Comparison of ENCODE assay signal across 1 cellular context in the genomic region with DNA sequence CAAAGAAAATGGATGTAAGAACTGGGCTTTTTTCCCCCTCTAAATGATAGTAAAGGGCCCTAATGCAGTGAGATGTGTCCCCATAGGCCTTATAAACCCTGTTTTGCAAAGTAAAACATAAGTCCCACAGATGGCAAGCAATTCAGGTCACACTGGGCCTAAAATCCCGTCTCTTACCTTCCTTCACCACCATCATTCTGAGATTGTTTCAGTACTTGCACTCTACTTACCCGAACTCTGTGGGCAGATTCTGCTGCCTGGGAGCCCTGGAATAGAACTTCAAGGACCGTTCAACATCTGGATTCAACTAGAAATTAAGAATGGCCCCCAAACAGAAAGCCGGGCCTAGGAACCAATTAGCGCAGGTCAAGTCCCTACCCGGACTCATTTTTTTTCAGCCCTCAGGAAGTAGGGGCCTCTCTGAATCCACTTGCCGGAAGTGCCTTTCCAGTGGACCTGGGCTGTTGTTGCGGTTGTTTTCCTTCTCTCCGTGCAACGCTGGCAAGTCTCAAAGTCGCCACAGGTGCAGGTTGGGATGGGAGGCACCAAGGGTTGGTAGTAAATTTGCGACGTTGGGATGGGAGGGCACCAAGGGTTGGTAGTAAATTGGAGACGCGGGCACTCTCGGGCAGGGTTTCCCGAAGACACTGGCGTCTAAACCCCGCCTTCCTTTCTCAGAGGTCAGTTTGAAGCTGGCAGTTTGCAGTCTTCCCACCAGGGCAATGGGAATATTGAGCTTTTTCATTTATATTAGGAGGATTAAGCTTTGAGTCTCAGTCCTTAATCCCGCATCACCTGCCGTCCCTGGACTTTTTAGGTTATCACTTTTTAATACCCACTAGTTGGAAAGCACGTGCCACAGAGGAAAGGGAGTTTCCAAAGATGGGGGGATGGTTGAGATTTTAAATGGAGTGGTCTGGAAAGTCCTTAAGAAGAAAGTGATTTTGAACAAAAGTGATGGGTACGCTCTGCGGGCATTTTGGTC.
TF ChIP-seq lines count a peak whose summit lies in the region.

A gene with protein sequence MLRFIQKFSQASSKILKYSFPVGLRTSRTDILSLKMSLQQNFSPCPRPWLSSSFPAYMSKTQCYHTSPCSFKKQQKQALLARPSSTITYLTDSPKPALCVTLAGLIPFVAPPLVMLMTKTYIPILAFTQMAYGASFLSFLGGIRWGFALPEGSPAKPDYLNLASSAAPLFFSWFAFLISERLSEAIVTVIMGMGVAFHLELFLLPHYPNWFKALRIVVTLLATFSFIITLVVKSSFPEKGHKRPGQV (plus strand): TSS at position 429 of the 985 bp plus-strand sequence. CDS start 2,888 bp downstream, outside the sequence.

TF ChIP-seq in HepG2, 621 proteins besides CTCF, POLR2A, EP300 and RAD21 (continued from another document and continues in another):
- TF ChIP-seq, protein P1, sequence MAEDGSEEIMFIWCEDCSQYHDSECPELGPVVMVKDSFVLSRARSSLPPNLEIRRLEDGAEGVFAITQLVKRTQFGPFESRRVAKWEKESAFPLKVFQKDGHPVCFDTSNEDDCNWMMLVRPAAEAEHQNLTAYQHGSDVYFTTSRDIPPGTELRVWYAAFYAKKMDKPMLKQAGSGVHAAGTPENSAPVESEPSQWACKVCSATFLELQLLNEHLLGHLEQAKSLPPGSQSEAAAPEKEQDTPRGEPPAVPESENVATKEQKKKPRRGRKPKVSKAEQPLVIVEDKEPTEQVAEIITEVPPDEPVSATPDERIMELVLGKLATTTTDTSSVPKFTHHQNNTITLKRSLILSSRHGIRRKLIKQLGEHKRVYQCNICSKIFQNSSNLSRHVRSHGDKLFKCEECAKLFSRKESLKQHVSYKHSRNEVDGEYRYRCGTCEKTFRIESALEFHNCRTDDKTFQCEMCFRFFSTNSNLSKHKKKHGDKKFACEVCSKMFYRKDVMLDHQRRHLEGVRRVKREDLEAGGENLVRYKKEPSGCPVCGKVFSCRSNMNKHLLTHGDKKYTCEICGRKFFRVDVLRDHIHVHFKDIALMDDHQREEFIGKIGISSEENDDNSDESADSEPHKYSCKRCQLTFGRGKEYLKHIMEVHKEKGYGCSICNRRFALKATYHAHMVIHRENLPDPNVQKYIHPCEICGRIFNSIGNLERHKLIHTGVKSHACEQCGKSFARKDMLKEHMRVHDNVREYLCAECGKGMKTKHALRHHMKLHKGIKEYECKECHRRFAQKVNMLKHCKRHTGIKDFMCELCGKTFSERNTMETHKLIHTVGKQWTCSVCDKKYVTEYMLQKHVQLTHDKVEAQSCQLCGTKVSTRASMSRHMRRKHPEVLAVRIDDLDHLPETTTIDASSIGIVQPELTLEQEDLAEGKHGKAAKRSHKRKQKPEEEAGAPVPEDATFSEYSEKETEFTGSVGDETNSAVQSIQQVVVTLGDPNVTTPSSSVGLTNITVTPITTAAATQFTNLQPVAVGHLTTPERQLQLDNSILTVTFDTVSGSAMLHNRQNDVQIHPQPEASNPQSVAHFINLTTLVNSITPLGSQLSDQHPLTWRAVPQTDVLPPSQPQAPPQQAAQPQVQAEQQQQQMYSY (CRISPR knock-in tag; IDR thresholded peaks at IDR 0.05), result 0 out of 2 replicates have a peak, but pooled peaks have one; percentile 34
- TF ChIP-seq ZSCAN30 (CRISPR knock-in tag; IDR thresholded peaks at IDR 0.05), result no peak
- TF ChIP-seq, protein P2, sequence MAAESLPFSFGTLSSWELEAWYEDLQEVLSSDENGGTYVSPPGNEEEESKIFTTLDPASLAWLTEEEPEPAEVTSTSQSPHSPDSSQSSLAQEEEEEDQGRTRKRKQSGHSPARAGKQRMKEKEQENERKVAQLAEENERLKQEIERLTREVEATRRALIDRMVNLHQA (CRISPR knock-in tag; IDR thresholded peaks at IDR 0.05), result no peak
- TF ChIP-seq TEAD2 (CRISPR knock-in tag; IDR thresholded peaks at IDR 0.05), result no peak
- TF ChIP-seq, protein P3, sequence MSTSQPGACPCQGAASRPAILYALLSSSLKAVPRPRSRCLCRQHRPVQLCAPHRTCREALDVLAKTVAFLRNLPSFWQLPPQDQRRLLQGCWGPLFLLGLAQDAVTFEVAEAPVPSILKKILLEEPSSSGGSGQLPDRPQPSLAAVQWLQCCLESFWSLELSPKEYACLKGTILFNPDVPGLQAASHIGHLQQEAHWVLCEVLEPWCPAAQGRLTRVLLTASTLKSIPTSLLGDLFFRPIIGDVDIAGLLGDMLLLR (CRISPR knock-in tag; IDR thresholded peaks at IDR 0.05), result peak; percentile 34; the same call in 1 of the 2 replicates
- TF ChIP-seq NFE2 (CRISPR knock-in tag; IDR thresholded peaks at IDR 0.05), result no peak
- TF ChIP-seq KAT7 (CRISPR knock-in tag; IDR thresholded peaks at IDR 0.05; ENCODE audit: borderline replicate concordance), result peak; percentile 74; the same call in 1 of the 2 replicates
- no peak for TF ChIP-seq ZNF382 (CRISPR knock-in tag; IDR thresholded peaks at IDR 0.05; ENCODE audit: borderline replicate concordance)
- no peak for TF ChIP-seq CC2D1A (CRISPR knock-in tag; IDR thresholded peaks at IDR 0.05)
- TF ChIP-seq ZNF501 (CRISPR knock-in tag; IDR thresholded peaks at IDR 0.05), result peak; percentile 73
- no peak for TF ChIP-seq MATR3 (CRISPR knock-in tag; IDR thresholded peaks at IDR 0.05)
- no peak for TF ChIP-seq TEAD3 (CRISPR knock-in tag; optimal IDR thresholded peaks at IDR 0.05; ENCODE audit: borderline replicate concordance)
- TF ChIP-seq, protein P4, sequence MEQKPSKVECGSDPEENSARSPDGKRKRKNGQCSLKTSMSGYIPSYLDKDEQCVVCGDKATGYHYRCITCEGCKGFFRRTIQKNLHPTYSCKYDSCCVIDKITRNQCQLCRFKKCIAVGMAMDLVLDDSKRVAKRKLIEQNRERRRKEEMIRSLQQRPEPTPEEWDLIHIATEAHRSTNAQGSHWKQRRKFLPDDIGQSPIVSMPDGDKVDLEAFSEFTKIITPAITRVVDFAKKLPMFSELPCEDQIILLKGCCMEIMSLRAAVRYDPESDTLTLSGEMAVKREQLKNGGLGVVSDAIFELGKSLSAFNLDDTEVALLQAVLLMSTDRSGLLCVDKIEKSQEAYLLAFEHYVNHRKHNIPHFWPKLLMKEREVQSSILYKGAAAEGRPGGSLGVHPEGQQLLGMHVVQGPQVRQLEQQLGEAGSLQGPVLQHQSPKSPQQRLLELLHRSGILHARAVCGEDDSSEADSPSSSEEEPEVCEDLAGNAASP (CRISPR knock-in tag; IDR thresholded peaks at IDR 0.05; ENCODE audit: borderline replicate concordance), result 0 out of 2 replicates have a peak, but pooled peaks have one; percentile 63
- TF ChIP-seq, protein P5, sequence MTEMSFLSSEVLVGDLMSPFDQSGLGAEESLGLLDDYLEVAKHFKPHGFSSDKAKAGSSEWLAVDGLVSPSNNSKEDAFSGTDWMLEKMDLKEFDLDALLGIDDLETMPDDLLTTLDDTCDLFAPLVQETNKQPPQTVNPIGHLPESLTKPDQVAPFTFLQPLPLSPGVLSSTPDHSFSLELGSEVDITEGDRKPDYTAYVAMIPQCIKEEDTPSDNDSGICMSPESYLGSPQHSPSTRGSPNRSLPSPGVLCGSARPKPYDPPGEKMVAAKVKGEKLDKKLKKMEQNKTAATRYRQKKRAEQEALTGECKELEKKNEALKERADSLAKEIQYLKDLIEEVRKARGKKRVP (CRISPR knock-in tag; IDR thresholded peaks at IDR 0.05), result no peak
- TF ChIP-seq, protein P6, sequence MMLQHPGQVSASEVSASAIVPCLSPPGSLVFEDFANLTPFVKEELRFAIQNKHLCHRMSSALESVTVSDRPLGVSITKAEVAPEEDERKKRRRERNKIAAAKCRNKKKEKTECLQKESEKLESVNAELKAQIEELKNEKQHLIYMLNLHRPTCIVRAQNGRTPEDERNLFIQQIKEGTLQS (CRISPR knock-in tag; IDR thresholded peaks at IDR 0.05), result no peak
- peak; percentile 49; the same call in 1 of the 2 replicates for TF ChIP-seq ZMYM3 (CRISPR knock-in tag; IDR thresholded peaks at IDR 0.05)
- no peak; the same call in 1 of the 2 replicates for TF ChIP-seq ZZZ3 (CRISPR knock-in tag; IDR thresholded peaks at IDR 0.05; ENCODE audit: borderline replicate concordance)
- TF ChIP-seq ZSCAN25 (CRISPR knock-in tag; IDR thresholded peaks at IDR 0.05), result no peak
- peak; percentile 58; the same call in 1 of the 2 replicates for TF ChIP-seq NFRKB (IDR thresholded peaks at IDR 0.05)
- TF ChIP-seq BRD4 (CRISPR knock-in tag; IDR thresholded peaks at IDR 0.05), result peak; percentile 54; the same call in 1 of the 2 replicates
- no peak for TF ChIP-seq ZFP36 (IDR thresholded peaks at IDR 0.05; ENCODE audit: borderline replicate concordance, low read depth, low read length, partially characterized antibody)
- TF ChIP-seq ZFP82 (CRISPR knock-in tag; IDR thresholded peaks at IDR 0.05; ENCODE audit: borderline replicate concordance), result peak; percentile 90
- TF ChIP-seq ZSCAN29 (CRISPR knock-in tag; conservative IDR thresholded peaks at IDR 0.05), result no peak
- TF ChIP-seq, protein P7, sequence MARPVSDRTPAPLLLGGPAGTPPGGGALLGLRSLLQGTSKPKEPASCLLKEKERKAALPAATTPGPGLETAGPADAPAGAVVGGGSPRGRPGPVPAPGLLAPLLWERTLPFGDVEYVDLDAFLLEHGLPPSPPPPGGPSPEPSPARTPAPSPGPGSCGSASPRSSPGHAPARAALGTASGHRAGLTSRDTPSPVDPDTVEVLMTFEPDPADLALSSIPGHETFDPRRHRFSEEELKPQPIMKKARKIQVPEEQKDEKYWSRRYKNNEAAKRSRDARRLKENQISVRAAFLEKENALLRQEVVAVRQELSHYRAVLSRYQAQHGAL (CRISPR knock-in tag; IDR thresholded peaks at IDR 0.05; ENCODE audit: not compliant biosample characterization), result no peak
- TF ChIP-seq, protein P8, sequence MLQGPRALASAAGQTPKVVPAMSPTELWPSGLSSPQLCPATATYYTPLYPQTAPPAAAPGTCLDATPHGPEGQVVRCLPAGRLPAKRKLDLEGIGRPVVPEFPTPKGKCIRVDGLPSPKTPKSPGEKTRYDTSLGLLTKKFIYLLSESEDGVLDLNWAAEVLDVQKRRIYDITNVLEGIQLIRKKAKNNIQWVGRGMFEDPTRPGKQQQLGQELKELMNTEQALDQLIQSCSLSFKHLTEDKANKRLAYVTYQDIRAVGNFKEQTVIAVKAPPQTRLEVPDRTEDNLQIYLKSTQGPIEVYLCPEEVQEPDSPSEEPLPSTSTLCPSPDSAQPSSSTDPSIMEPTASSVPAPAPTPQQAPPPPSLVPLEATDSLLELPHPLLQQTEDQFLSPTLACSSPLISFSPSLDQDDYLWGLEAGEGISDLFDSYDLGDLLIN (CRISPR knock-in tag; IDR thresholded peaks at IDR 0.05; ENCODE audit: borderline replicate concordance), result no peak
- TF ChIP-seq, protein P9, sequence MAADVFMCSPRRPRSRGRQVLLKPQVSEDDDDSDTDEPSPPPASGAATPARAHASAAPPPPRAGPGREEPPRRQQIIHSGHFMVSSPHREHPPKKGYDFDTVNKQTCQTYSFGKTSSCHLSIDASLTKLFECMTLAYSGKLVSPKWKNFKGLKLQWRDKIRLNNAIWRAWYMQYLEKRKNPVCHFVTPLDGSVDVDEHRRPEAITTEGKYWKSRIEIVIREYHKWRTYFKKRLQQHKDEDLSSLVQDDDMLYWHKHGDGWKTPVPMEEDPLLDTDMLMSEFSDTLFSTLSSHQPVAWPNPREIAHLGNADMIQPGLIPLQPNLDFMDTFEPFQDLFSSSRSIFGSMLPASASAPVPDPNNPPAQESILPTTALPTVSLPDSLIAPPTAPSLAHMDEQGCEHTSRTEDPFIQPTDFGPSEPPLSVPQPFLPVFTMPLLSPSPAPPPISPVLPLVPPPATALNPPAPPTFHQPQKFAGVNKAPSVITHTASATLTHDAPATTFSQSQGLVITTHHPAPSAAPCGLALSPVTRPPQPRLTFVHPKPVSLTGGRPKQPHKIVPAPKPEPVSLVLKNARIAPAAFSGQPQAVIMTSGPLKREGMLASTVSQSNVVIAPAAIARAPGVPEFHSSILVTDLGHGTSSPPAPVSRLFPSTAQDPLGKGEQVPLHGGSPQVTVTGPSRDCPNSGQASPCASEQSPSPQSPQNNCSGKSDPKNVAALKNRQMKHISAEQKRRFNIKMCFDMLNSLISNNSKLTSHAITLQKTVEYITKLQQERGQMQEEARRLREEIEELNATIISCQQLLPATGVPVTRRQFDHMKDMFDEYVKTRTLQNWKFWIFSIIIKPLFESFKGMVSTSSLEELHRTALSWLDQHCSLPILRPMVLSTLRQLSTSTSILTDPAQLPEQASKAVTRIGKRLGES (CRISPR knock-in tag; IDR thresholded peaks at IDR 0.05; ENCODE audit: borderline replicate concordance), result 0 out of 2 replicates have a peak, but pooled peaks have one; percentile 25
- peak; percentile 96 for TF ChIP-seq THAP11 (CRISPR knock-in tag; IDR thresholded peaks at IDR 0.05)
- TF ChIP-seq KDM2A (CRISPR knock-in tag; IDR thresholded peaks at IDR 0.05; ENCODE audit: borderline replicate concordance, low read depth), result peak; percentile 77; the same call in 1 of the 2 replicates
- no peak for TF ChIP-seq STAT5B (CRISPR knock-in tag; IDR thresholded peaks at IDR 0.05)
- TF ChIP-seq LCORL (IDR thresholded peaks at IDR 0.05), result no peak
- peak; percentile 58 for TF ChIP-seq LCORL (CRISPR knock-in tag; IDR thresholded peaks at IDR 0.05)
- TF ChIP-seq ATM (IDR thresholded peaks at IDR 0.05; ENCODE audit: borderline replicate concordance), result no peak
- TF ChIP-seq, protein P10, sequence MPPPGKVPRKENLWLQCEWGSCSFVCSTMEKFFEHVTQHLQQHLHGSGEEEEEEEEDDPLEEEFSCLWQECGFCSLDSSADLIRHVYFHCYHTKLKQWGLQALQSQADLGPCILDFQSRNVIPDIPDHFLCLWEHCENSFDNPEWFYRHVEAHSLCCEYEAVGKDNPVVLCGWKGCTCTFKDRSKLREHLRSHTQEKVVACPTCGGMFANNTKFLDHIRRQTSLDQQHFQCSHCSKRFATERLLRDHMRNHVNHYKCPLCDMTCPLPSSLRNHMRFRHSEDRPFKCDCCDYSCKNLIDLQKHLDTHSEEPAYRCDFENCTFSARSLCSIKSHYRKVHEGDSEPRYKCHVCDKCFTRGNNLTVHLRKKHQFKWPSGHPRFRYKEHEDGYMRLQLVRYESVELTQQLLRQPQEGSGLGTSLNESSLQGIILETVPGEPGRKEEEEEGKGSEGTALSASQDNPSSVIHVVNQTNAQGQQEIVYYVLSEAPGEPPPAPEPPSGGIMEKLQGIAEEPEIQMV (CRISPR knock-in tag; IDR thresholded peaks at IDR 0.05; ENCODE audit: low read depth), result no peak
- TF ChIP-seq SSRP1 (CRISPR knock-in tag; IDR thresholded peaks at IDR 0.05), result peak; percentile 30; the same call in 1 of the 2 replicates
- TF ChIP-seq MIER2 (CRISPR knock-in tag; IDR thresholded peaks at IDR 0.05), result 0 out of 2 replicates have a peak, but pooled peaks have one; percentile 22
- no peak for TF ChIP-seq NR1H2 (CRISPR knock-in tag; IDR thresholded peaks at IDR 0.05; ENCODE audit: borderline replicate concordance, low read depth)
- TF ChIP-seq, protein P11, sequence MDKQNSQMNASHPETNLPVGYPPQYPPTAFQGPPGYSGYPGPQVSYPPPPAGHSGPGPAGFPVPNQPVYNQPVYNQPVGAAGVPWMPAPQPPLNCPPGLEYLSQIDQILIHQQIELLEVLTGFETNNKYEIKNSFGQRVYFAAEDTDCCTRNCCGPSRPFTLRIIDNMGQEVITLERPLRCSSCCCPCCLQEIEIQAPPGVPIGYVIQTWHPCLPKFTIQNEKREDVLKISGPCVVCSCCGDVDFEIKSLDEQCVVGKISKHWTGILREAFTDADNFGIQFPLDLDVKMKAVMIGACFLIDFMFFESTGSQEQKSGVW (CRISPR knock-in tag; IDR thresholded peaks at IDR 0.05; ENCODE audit: borderline replicate concordance), result peak; percentile 90; the same call in 1 of the 2 replicates
- no peak for TF ChIP-seq ZFP41 (CRISPR knock-in tag; IDR thresholded peaks at IDR 0.05; ENCODE audit: borderline replicate concordance)
- no peak for TF ChIP-seq ZBTB21 (CRISPR knock-in tag; IDR thresholded peaks at IDR 0.05)
- TF ChIP-seq MAFF (IDR thresholded peaks at IDR 0.05; ENCODE audit: low read depth, low read length), result no peak
